8 cellular contexts compared by ENCODE assay signal in genomic region chr1:167720965-167721616, GRCh38. TPM values are rescaled to one million over a fixed set of nuclear protein-coding genes. Genes with fewer than 3 reads are reported as not detected.
A peak's percentile ranks its signal among the peaks of the same experiment; 100 is the strongest.
DNase-seq lines count a peak whose midpoint lies in the region; ATAC-seq and TF ChIP-seq lines count a peak whose summit lies in the region.

No MANE protein-coding gene starts in this region.

- peak overlapping the region; percentile 42 to 88 (median 66) for H3K27ac Mint-ChIP-seq in CD8-positive, alpha-beta memory T cell

- H3K27me3 ChIP-seq in CD8-positive, alpha-beta memory T cell (ENCODE audit: insufficient read depth, low read length, poor library complexity, severe bottlenecking), result no peaks in the 10 kb centered on the region
- no peaks in the 10 kb centered on the region for H3K27me3 ChIP-seq in HAP-1 (ENCODE audit: low read depth)

- H3K4me3 Mint-ChIP-seq in CD8-positive, alpha-beta memory T cell, result peak overlapping the region; percentile 87 to 98 (median 96)

- TF ChIP-seq CTCF in RWPE1 (conservative IDR thresholded peaks at IDR 0.05; ENCODE audit: low read depth), result peak; percentile 68
- TF ChIP-seq CTCF in coronary artery (IDR thresholded peaks at IDR 0.05), result no peak

- POLR2A ChIA-PET in CD8-positive, alpha-beta memory T cell (lab: Charles Lee), result no interaction called here
- POLR2A ChIA-PET in RWPE1 (lab: Yijun Ruan, JAX; ENCODE audit: low non-redundant PET), result interaction anchor here (1.0 kb wide), 1 partner anchor 79 kb away, joined by 8 read pairs; no protein-coding TSS in a partner anchor

- H3K27me3 Mint-ChIP-seq in CD8-positive, alpha-beta memory T cell, result peaks cover 0 to 2% of the 10 kb centered on the region in 2 donors

- peak; percentile 52 for ATAC-seq in left lobe of liver
- no peak for ATAC-seq in HG02678 (IDR thresholded peaks at IDR 0.05; ENCODE audit: unreplicated experiment)

- in situ Hi-C loops in HAP-1 (cut with MboI; ENCODE audit: low sequenced_read_pairs), result no loop called here

- no peaks in the 10 kb centered on the region for H3K9me3 ChIP-seq in CD8-positive, alpha-beta memory T cell (ENCODE audit: low read length)
- H3K9me3 ChIP-seq in HAP-1, result no peaks in the 10 kb centered on the region

- H3K4me3 ChIP-seq in CD8-positive, alpha-beta memory T cell (ENCODE audit: low read length), result peak overlapping the region; percentile 72
- peak overlapping the region; percentile 82 for H3K4me3 ChIP-seq in HAP-1
- peak overlapping the region; percentile 94 for H3K4me3 ChIP-seq in coronary artery

- DNase-seq in CD8-positive, alpha-beta memory T cell, result peak in 1 of 5 donors; percentile 10
- peak; percentile 21 to 48 for DNase-seq in HAP-1 (ENCODE audit: low spot score in 2 of 2)
- DNase-seq in RWPE1 (ENCODE audit: low spot score), result peak; percentile 60
- DNase-seq in coronary artery (ENCODE audit: low spot score), result no peak
- DNase-seq in left lobe of liver (ENCODE audit: low spot score), result no peak
- DNase-seq in stromal cell of bone marrow (ENCODE audit: low read depth), result peak; percentile 64
- no peak for DNase-seq in occipital lobe (lab: John Stamatoyannopoulos, UW)

- H3K9me3 Mint-ChIP-seq in CD8-positive, alpha-beta memory T cell, result no peaks in the 10 kb centered on the region

- H3K27ac ChIP-seq in CD8-positive, alpha-beta memory T cell (ENCODE audit: low read depth, low read length), result peak overlapping the region; percentile 59
- H3K27ac ChIP-seq in RWPE1, result peak overlapping the region; percentile 83
- H3K27ac ChIP-seq in coronary artery, result peak overlapping the region; percentile 73 to 94

- peaks cover 21 to 41% (median 34%) of the 10 kb centered on the region in 3 donors for H3K4me1 Mint-ChIP-seq in CD8-positive, alpha-beta memory T cell

- peaks cover 32% of the 10 kb centered on the region for H3K4me1 ChIP-seq in CD8-positive, alpha-beta memory T cell (ENCODE audit: insufficient read depth, low read length)
- H3K4me1 ChIP-seq in HAP-1, result peaks cover 16% of the 10 kb centered on the region

- peaks cover 0 to 3% (median 1%) of the 10 kb centered on the region in 3 donors for H3K36me3 Mint-ChIP-seq in CD8-positive, alpha-beta memory T cell

- no peaks in the 10 kb centered on the region for H3K36me3 ChIP-seq in CD8-positive, alpha-beta memory T cell (ENCODE audit: insufficient read depth, low read length)
- H3K36me3 ChIP-seq in HAP-1 (replicated peaks), result no peaks in the 10 kb centered on the region; the same call in 1 of the 2 replicates

- CTCF ChIA-PET in CD8-positive, alpha-beta memory T cell (lab: Charles Lee), result no interaction called here
- CTCF ChIA-PET in RWPE1 (lab: Yijun Ruan, JAX), result interaction anchor here (0.6 kb wide), 3 partner anchors 102 to 508 kb away, joined by 3 to 4 read pairs (median 3); no protein-coding TSS in a partner anchor

RNA-seq across cellular contexts. Expression of gene MPZL1, which starts 0.7 kb away (rescaled TPM):
- total RNA-seq in CD8-positive, alpha-beta memory T cell, result 10 to 100 TPM; 15.6 to 17.9 TPM
- polyA plus RNA-seq in CD8-positive, alpha-beta memory T cell, result 8.2 TPM
- total RNA-seq in left lobe of liver (17.8 TPM), occipital lobe (278 TPM)

Comparison
In these comparisons a context has a peak if more than half of its experiments do, and no peak if none do; other contexts are left out.
1. DNase-seq: peak in HAP-1 (2 of 2), RWPE1 (single experiment) and stromal cell of bone marrow (single experiment); none in coronary artery (single experiment), left lobe of liver (single experiment) and occipital lobe (single experiment).
2. RNA of gene MPZL1, which starts 0.7 kb away (total RNA-seq): 278 TPM in occipital lobe (single experiment); 15.6 to 17.9 TPM in CD8-positive, alpha-beta memory T cell and 17.8 TPM in left lobe of liver (single experiment); every median in the first group is over 10 times any median in the second.
3. Peak in every context shown above with its lines, with median percentiles within 50 percentile points of each other: H3K27ac ChIP-seq and H3K4me3 ChIP-seq.